27 cellular contexts compared by ENCODE assay signal in the genomic region with DNA sequence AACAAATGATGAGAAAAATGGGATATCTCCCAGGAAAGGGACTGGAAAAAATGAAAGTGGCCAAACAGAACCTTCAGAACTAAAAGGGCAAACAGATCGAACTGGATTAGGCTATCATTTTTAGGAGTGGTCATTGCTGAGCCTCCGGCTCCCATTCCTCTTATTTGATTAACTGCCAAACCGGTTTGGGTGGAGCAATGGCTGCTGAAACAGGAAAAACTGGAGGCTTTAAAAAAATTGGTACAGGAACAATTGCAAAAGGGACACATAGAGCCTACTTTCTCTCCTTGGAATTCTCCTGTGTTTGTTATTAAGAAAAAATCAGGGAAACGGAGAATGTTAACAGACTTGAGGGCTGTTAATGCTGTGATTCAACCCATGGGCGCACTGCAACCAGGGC.
"Had no signal": no experiment of that assay in that cellular context is flagged by ENCODE, and none has a peak within 500 bp of the region (broad histone marks: within the 10 kb centered on the region; RNA-seq: fewer than 3 reads in every experiment).

No MANE protein-coding gene starts in this region.

- ATAC-seq: effector memory CD8-positive, alpha-beta T cell; esophagus mucosa; gastrocnemius medialis; heart left ventricle; left ventricle myocardium superior; lower lobe of right lung; natural killer cell; psoas muscle; right cardiac atrium; stimulated activated memory B cell treated with anti-CD40 and anti-IgM and Interleukin-4, amounts not matched to agents 10 μg/mL and 1 μg/mL and 100 μg/mL, for 72 hours; stimulated activated naive CD8-positive, alpha-beta T cell treated with anti-CD3 and anti-CD28 coated beads, Interleukin-15, Interleukin-2, amounts not matched to agents 100 U/mL and 50 U/mL, for 24 hours; upper lobe of right lung had no signal

- H3K4me3 ChIP-seq: gastrocnemius medialis, heart left ventricle, hepatocyte, lower lobe of right lung, ovary, psoas muscle, skin epidermis, spleen, testis, tibial artery, upper lobe of right lung, uterus had no signal

- H3K9me3 ChIP-seq: gastrocnemius medialis, ovary, psoas muscle, testis had no signal

- H3K4me3 Mint-ChIP-seq: effector memory CD8-positive, alpha-beta T cell; natural killer cell; stimulated activated memory B cell treated with anti-CD40 and anti-IgM and Interleukin-4, amounts not matched to agents 10 μg/mL and 1 μg/mL and 100 μg/mL, for 72 hours had no signal

- H3K27ac ChIP-seq: epithelial cell of prostate, gastrocnemius medialis, heart left ventricle, hepatocyte, lower lobe of right lung, ovary, psoas muscle, spleen, testis, tibial artery, upper lobe of right lung, uterus had no signal

- H3K4me1 ChIP-seq: gastrocnemius medialis, lower lobe of right lung, psoas muscle, spleen, testis, tibial artery, upper lobe of right lung, uterus had no signal

- H3K79me2 ChIP-seq: hepatocyte had no signal

- H3K36me3 ChIP-seq: gastrocnemius medialis, heart left ventricle, lower lobe of right lung, ovary, spleen, tibial artery, upper lobe of right lung, uterus had no signal

- H3K4me2 ChIP-seq: hepatocyte had no signal

- DNase-seq: cortex of kidney; effector memory CD8-positive, alpha-beta T cell; foreskin fibroblast; gastrocnemius medialis; heart left ventricle; kidney glomerular epithelial cell; left ventricle myocardium superior; lower lobe of right lung; natural killer cell; occipital lobe; ovary; posterior cingulate gyrus; psoas muscle; right cardiac atrium; spleen; stimulated activated CD4-positive, alpha-beta T cell treated with anti-CD3 and anti-CD28 coated beads, Interleukin-4, amount 100 ng/mL, for 4 hours; stimulated activated naive CD8-positive, alpha-beta T cell treated with anti-CD3 and anti-CD28 coated beads, Interleukin-15, Interleukin-2, amounts not matched to agents 100 U/mL and 50 U/mL, for 24 hours; substantia nigra; testis; tibial artery; upper lobe of right lung; uterus had no signal

- H2AFZ ChIP-seq: hepatocyte had no signal

- H3K4me1 Mint-ChIP-seq: natural killer cell; stimulated activated memory B cell treated with anti-CD40 and anti-IgM and Interleukin-4, amounts not matched to agents 10 μg/mL and 1 μg/mL and 100 μg/mL, for 72 hours had no signal

- H3K36me3 Mint-ChIP-seq: natural killer cell had no signal

- H3K27ac Mint-ChIP-seq: effector memory CD8-positive, alpha-beta T cell; natural killer cell; stimulated activated memory B cell treated with anti-CD40 and anti-IgM and Interleukin-4, amounts not matched to agents 10 μg/mL and 1 μg/mL and 100 μg/mL, for 72 hours had no signal

- H3K27me3 ChIP-seq: heart left ventricle, hepatocyte, ovary, testis, upper lobe of right lung, uterus had no signal
